In the genomic region with DNA sequence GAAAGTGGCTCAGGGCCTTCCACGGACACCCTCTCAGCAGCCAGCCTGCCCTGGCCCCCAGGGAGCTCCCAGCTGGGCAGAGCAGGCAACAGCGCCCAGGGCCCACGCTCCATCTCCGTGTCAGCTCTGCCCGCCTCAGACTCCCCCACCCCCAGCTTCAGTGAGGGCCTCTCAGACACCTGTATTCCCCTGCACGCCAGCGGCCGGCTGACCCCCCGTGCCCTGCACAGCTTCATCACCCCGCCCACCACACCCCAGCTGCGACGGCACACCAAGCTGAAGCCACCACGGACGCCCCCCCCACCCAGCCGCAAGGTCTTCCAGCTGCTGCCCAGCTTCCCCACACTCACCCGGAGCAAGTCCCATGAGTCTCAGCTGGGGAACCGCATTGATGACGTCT, we compare ENCODE assay signal across 27 cellular contexts.
"Had no signal": no experiment of that assay in that cellular context is flagged by ENCODE, and none has a peak within 500 bp of the region (broad histone marks: within the 10 kb centered on the region; RNA-seq: fewer than 3 reads in every experiment).

No MANE protein-coding gene starts in this region.

- H3K27ac ChIP-seq: ascending aorta, cardiac muscle cell, Peyer's patch, SJSA1 had no signal

- H3K4me2 ChIP-seq: SK-N-SH had no signal

- H3K4me3 ChIP-seq: ascending aorta, cardiac muscle cell, MG63, Peyer's patch, SJSA1 had no signal

- H3K4me1 ChIP-seq: Peyer's patch had no signal

- H3K27me3 ChIP-seq: ascending aorta, cardiac muscle cell, MG63, Peyer's patch, SJSA1 had no signal

- H3K36me3 ChIP-seq: cardiac muscle cell, MG63 had no signal

- H3K9me3 ChIP-seq: ascending aorta, MG63, Peyer's patch, SJSA1, SK-N-SH had no signal

- DNase-seq: activated CD4-positive, alpha-beta memory T cell treated with anti-CD3 and anti-CD28 coated beads for 36 hours; activated CD4-positive, alpha-beta T cell treated with anti-CD3 and anti-CD28 coated beads for 36 hours; activated CD4-positive, alpha-beta T cell treated with anti-CD3 and anti-CD28 coated beads, Interleukin-2, amount 50 U/mL, for 1 hour; activated CD8-positive, alpha-beta memory T cell treated with anti-CD3 and anti-CD28 coated beads, Interleukin-2, amount 50 U/mL, for 48 hours; activated gamma-delta T cell; activated naive CD4-positive, alpha-beta T cell treated with Interleukin-2 at 50 U/mL for 16 hours; activated naive CD8-positive, alpha-beta T cell treated with anti-CD3 and anti-CD28 coated beads, Interleukin-2, amount 10 ng/mL, durations not matched to agents 7 days and 5 days; amygdala; KG1; MG63; NCI-H1048; NCI-H1105 treated with DMSO at 0.1 percent for 48 hours; NCI-H1436; NCI-H1694; NCI-H1930; NCI-H2081 treated with DMSO at 0.1 percent for 48 hours; NCI-H226; NCI-H524 treated with DMSO at 0.1 percent for 48 hours; Peyer's patch; RPMI8226; SHP77 treated with DMSO at 0.1 percent for 48 hours; SK-N-SH had no signal

- ATAC-seq: activated CD4-positive, alpha-beta T cell treated with anti-CD3 and anti-CD28 coated beads for 36 hours; activated CD4-positive, CD25-positive, alpha-beta regulatory T cell treated with anti-CD3 and anti-CD28 coated beads, Interleukin-2, amount 50 U/mL, for 24 hours; WTC11 had no signal

- H3K9ac ChIP-seq: SK-N-SH had no signal
